8 cellular contexts compared by ENCODE assay signal in the genomic region with DNA sequence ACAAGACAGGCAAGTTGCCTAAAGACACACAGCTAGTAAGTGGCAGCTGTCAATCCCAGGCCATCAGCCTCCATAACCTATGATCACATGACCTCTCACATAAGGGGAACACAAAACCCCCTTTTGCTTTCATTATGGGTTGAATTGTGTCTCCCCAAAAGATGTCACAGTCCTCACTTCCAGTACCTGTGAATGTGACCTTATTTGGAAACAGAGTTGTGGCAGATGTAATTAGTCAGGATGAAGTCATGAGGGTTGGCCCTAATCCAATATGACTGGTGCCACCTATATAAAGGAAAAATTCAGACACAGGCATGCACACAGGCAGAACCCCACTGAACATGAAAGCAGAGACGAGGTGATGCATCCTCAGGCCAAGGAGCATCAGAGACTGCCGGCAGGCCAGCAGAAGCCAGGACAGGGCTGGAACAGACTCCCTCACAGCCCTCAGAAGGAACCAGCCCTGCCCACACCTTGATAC. TPM values are rescaled to one million over a fixed set of nuclear protein-coding genes. Genes with fewer than 3 reads are reported as not detected.
A peak's percentile ranks its signal among the peaks of the same experiment; 100 is the strongest.
DNase-seq lines count a peak whose midpoint lies in the region; ATAC-seq lines count a peak whose summit lies in the region.

No MANE protein-coding gene starts in this region.

- H3K27ac Mint-ChIP-seq in activated T-cell treated with anti-CD3 and anti-CD28 coated beads, Interleukin-2, amount 50 U/mL, for 24 hours, result peak overlapping the region; percentile 99

- H3K27me3 Mint-ChIP-seq in activated T-cell treated with anti-CD3 and anti-CD28 coated beads, Interleukin-2, amount 50 U/mL, for 24 hours, result no peaks in the 10 kb centered on the region

- peak; percentile 40 to 75 for DNase-seq in NCI-H2081 (lab: John Stamatoyannopoulos, UW)
- DNase-seq in activated T-cell treated with anti-CD3 and anti-CD28 coated beads, Interleukin-2, amount 50 U/mL, for 24 hours, result peak; percentile 66
- DNase-seq in left colon, result no peak
- no peak for DNase-seq in iPS-NIHi11 (ENCODE audit: low spot score)
- no peak for DNase-seq in ecto neural progenitor cell (ENCODE audit: low spot score)

- H3K9me3 Mint-ChIP-seq in activated T-cell treated with anti-CD3 and anti-CD28 coated beads, Interleukin-2, amount 50 U/mL, for 24 hours, result peaks cover 4% of the 10 kb centered on the region

- peaks cover 41% of the 10 kb centered on the region for H3K36me3 Mint-ChIP-seq in activated T-cell treated with anti-CD3 and anti-CD28 coated beads, Interleukin-2, amount 50 U/mL, for 24 hours (ENCODE audit: low read depth)

- intact Hi-C loops in left colon (cut with DNase I, micrococcal nuclease), result no loop called here

- ATAC-seq in GM19463 (IDR thresholded peaks at IDR 0.05; ENCODE audit: unreplicated experiment), result peak; percentile 38
- peak; percentile 76 for ATAC-seq in left colon
- ATAC-seq in HG03025 (IDR thresholded peaks at IDR 0.05; ENCODE audit: low FRiP score, unreplicated experiment), result no peak
- no peak for ATAC-seq in GM21619 (IDR thresholded peaks at IDR 0.05; ENCODE audit: unreplicated experiment)

- peaks cover 74% of the 10 kb centered on the region for H3K4me1 Mint-ChIP-seq in activated T-cell treated with anti-CD3 and anti-CD28 coated beads, Interleukin-2, amount 50 U/mL, for 24 hours (ENCODE audit: low read depth)

- peak overlapping the region; percentile 67 for H3K4me3 Mint-ChIP-seq in activated T-cell treated with anti-CD3 and anti-CD28 coated beads, Interleukin-2, amount 50 U/mL, for 24 hours

RNA-seq across cellular contexts. Expression of a gene that starts 33.6 kb away (rescaled TPM):
- total RNA-seq in left colon, result 10 to 100 TPM in 1 of 2 donors, 1 to 10 TPM in 1; 9.2 to 15.9 TPM

Comparison
In these comparisons a context has a peak if more than half of its experiments do, and no peak if none do; other contexts are left out.
1. ATAC-seq: peak in GM19463 (single experiment) and left colon (single experiment); none in HG03025 (single experiment) and GM21619 (single experiment).
2. DNase-seq: peak in NCI-H2081 (2 of 2) and activated T-cell treated with anti-CD3 and anti-CD28 coated beads, Interleukin-2, amount 50 U/mL, for 24 hours (single experiment); none in left colon (0 of 2), iPS-NIHi11 (single experiment) and ecto neural progenitor cell (single experiment).